ENCODE assay signal across 16 cellular contexts in the genomic region with DNA sequence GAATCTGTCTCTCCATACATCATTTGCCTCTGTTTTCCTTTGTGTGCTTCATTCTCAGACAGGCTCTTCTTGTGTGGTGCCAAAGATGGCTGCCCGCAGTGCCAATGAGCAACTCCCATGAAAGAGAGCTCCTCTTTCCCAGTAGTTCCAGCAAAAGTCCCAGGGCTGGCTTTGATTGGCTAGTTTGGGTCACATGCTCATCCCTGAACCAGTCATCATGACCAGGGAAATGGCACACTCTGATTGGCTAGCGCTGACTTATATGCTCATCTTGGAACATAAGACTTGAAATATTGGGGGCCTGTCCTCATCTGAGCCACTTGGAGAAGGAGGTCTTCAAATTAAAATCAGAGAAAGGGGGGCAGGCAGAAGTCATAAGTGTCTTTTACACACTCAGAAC.
DNase-seq lines count a peak whose midpoint lies in the region; ATAC-seq, FAIRE-seq and TF ChIP-seq lines count a peak whose summit lies in the region.
"Had no signal": no experiment of that assay in that cellular context is flagged by ENCODE, and none has a peak within 500 bp of the region (broad histone marks: within the 10 kb centered on the region; RNA-seq: fewer than 3 reads in every experiment).

No MANE protein-coding gene starts in this region.

- TF ChIP-seq RAD21 in IMR-90 (IDR thresholded peaks at IDR 0.05; ENCODE audit: low read length) (no peak), H1 (IDR thresholded peaks at IDR 0.05 in 1 of 2, conservative IDR thresholded peaks at IDR 0.05 in 1 of 2; ENCODE audit: low read depth in 2 of 2, low read length in 2 of 2) (no peak)

- H3K4me3 ChIP-seq in BE2C (ENCODE audit: low read depth, low read length) (no peak overlapping the region), IMR-90 (ENCODE audit: insufficient read depth, low read depth, low read length) (no peak overlapping the region), H1 (ENCODE audit: extremely low read depth in 1 of 4, insufficient read depth in 2 of 4, low read depth in 3 of 4, low read length in 4 of 4) (no peak overlapping the region), gastrocnemius medialis (no peak overlapping the region)
- H3K4me3 ChIP-seq: BLaER1 treated with 17β-estradiol and CSF1 and Interleukin-3, amounts not matched to agents 10 nM and 100 nM; GM23338 had no signal

- H3K18ac ChIP-seq in IMR-90 (ENCODE audit: low read depth, low read length) (no peak overlapping the region), H1 (ENCODE audit: extremely low read depth, low read length) (no peak overlapping the region)

- no peaks in the 10 kb centered on the region for H3K36me3 ChIP-seq in BE2C
- no peaks in the 10 kb centered on the region for H3K36me3 ChIP-seq in IMR-90 (ENCODE audit: control insufficient read depth, insufficient read depth, low read length)
- H3K36me3 ChIP-seq in H1 (ENCODE audit: control insufficient read depth in 2 of 4, insufficient read depth in 4 of 4, low read length in 3 of 4): no peaks in the 10 kb centered on the region
- H3K36me3 ChIP-seq in gastrocnemius medialis: no peaks in the 10 kb centered on the region
- H3K36me3 ChIP-seq: BLaER1 treated with 17β-estradiol and CSF1 and Interleukin-3, amounts not matched to agents 10 nM and 100 nM had no signal

- in situ Hi-C loops in IMR-90 (cut with MboI; ENCODE audit: low sequenced_read_pairs) (no loop called here), gastrocnemius medialis (cut with MboI; ENCODE audit: low sequenced_read_pairs in 4 of 4) (no loop called here)

- H2AK9ac ChIP-seq in IMR-90 (replicated peaks; ENCODE audit: low read depth, low read length, poor library complexity): no peak overlapping the region

- H3K27ac ChIP-seq in IMR-90 (ENCODE audit: insufficient read depth, low read length): no peak overlapping the region
- H3K27ac ChIP-seq in RWPE1: no peak overlapping the region
- no peak overlapping the region for H3K27ac ChIP-seq in H1 (ENCODE audit: low read depth, low read length)
- H3K27ac ChIP-seq in gastrocnemius medialis: no peak overlapping the region
- H3K27ac ChIP-seq: BLaER1 treated with 17β-estradiol and CSF1 and Interleukin-3, amounts not matched to agents 10 nM and 100 nM had no signal

- intact Hi-C loops in IMR-90 (cut with micrococcal nuclease) (no loop called here), gastrocnemius medialis (cut with DNase I; ENCODE audit: low total_unique reads) (no loop called here)

- H2BK120ac ChIP-seq in IMR-90 (ENCODE audit: low read depth, low read length) (no peak overlapping the region), H1 (replicated peaks; ENCODE audit: low read depth, low read length) (no peak overlapping the region)

- H3K4me2 ChIP-seq in IMR-90 (ENCODE audit: low read depth, low read length) (no peak overlapping the region), H1 (ENCODE audit: insufficient read depth in 1 of 2, low read depth in 2 of 2, low read length in 2 of 2) (no peak overlapping the region)
- H3K4me2 ChIP-seq: BLaER1 treated with 17β-estradiol and CSF1 and Interleukin-3, amounts not matched to agents 10 nM and 100 nM; GM23338 had no signal

- no peak overlapping the region for H2BK15ac ChIP-seq in IMR-90 (ENCODE audit: low read depth, low read length)
- H2BK15ac ChIP-seq in H1 (ENCODE audit: low read length): no peak overlapping the region

- POLR2A ChIA-PET in IMR-90 (lab: Charles Lee; ENCODE audit: unreplicated experiment) (no interaction called here), RWPE1 (lab: Yijun Ruan, JAX; ENCODE audit: low non-redundant PET) (no interaction called here), H1 (lab: Charles Lee; ENCODE audit: partially characterized antibody) (no interaction called here)

- no peak for TF ChIP-seq CTCF in BE2C (IDR thresholded peaks at IDR 0.05; ENCODE audit: low read depth, low read length)
- TF ChIP-seq CTCF in IMR-90 (conservative IDR thresholded peaks at IDR 0.05; ENCODE audit: low read depth, low read length): no peak
- no peak for TF ChIP-seq CTCF in RWPE1 (conservative IDR thresholded peaks at IDR 0.05; ENCODE audit: low read depth)
- no peak for TF ChIP-seq CTCF in H1 (IDR thresholded peaks at IDR 0.05; ENCODE audit: control extremely low read depth in 1 of 3, insufficient read depth in 1 of 3, low read depth in 1 of 3, low read length in 3 of 3)
- TF ChIP-seq CTCF in gastrocnemius medialis (IDR thresholded peaks at IDR 0.05 in 4 of 5, conservative IDR thresholded peaks at IDR 0.05 in 1 of 5): no peak

- H2BK20ac ChIP-seq in IMR-90 (ENCODE audit: low read depth, low read length) (no peak overlapping the region), H1 (ENCODE audit: low read length) (no peak overlapping the region)

- no peak overlapping the region for H3K4ac ChIP-seq in IMR-90 (ENCODE audit: low read depth, low read length)
- H3K4ac ChIP-seq in H1 (replicated peaks; ENCODE audit: insufficient read length, low read depth, low read length): no peak overlapping the region

- H2AFZ ChIP-seq in IMR-90 (replicated peaks; ENCODE audit: low read length, poor library complexity) (no peak overlapping the region), H1 (ENCODE audit: low read length) (no peak overlapping the region)
- H2AFZ ChIP-seq: GM23338 had no signal

- H4K20me1 ChIP-seq in IMR-90 (ENCODE audit: insufficient read depth, low read length) (no peaks in the 10 kb centered on the region), H1 (replicated peaks in 1 of 2; ENCODE audit: control insufficient read depth in 1 of 2, insufficient read depth in 2 of 2, low read length in 2 of 2) (no peaks in the 10 kb centered on the region)
- H4K20me1 ChIP-seq: BLaER1 treated with 17β-estradiol and CSF1 and Interleukin-3, amounts not matched to agents 10 nM and 100 nM had no signal

- dilution Hi-C loops in IMR-90 (cut with HindIII; ENCODE audit: low sequenced_read_pairs, unreplicated experiment): no loop called here

- H2BK5ac ChIP-seq in IMR-90 (ENCODE audit: low read depth, low read length, poor library complexity, severe bottlenecking) (no peak overlapping the region), H1 (ENCODE audit: low read depth, low read length) (no peak overlapping the region)

- H3K14ac ChIP-seq in IMR-90 (replicated peaks; ENCODE audit: low read depth, low read length) (no peak overlapping the region), H1 (ENCODE audit: insufficient read length) (no peak overlapping the region)

- no peak overlapping the region for H4K91ac ChIP-seq in IMR-90 (ENCODE audit: insufficient read depth, low read depth, low read length)
- no peak overlapping the region for H4K91ac ChIP-seq in H1 (replicated peaks; ENCODE audit: insufficient read length, low read length)

- no peak for FAIRE-seq in H1 (lab: Jason Lieb, UNC)

- BruUV-seq in IMR-90 (replicated peaks; lab: Mats Ljungman, UMichigan): no TSS peak

- no peaks in the 10 kb centered on the region for H3K23me2 ChIP-seq in H1 (ENCODE audit: low read depth, low read length)

- ATAC-seq in IMR-90 (ENCODE audit: low read depth): no peak
- ATAC-seq in HG03108 (IDR thresholded peaks at IDR 0.05; ENCODE audit: unreplicated experiment): no peak
- ATAC-seq in gastrocnemius medialis: no peak
- ATAC-seq: GM23338 had no signal

- H3K79me1 ChIP-seq in IMR-90 (ENCODE audit: low read depth in 1 of 2, low read length in 2 of 2): no peaks in the 10 kb centered on the region
- H3K79me1 ChIP-seq in H1 (ENCODE audit: low read depth, low read length): no peaks in the 10 kb centered on the region

- H2BK12ac ChIP-seq in H1 (ENCODE audit: low read depth, low read length): no peak overlapping the region

- no peaks in the 10 kb centered on the region for H3K9me1 ChIP-seq in IMR-90 (ENCODE audit: insufficient read depth, low read length)

- H2AK5ac ChIP-seq in IMR-90 (ENCODE audit: low read depth, low read length) (no peak overlapping the region), H1 (ENCODE audit: low read depth, low read length) (no peak overlapping the region)

- H3K23ac ChIP-seq in IMR-90 (ENCODE audit: low read depth, low read length) (no peak overlapping the region), H1 (ENCODE audit: insufficient read length) (no peak overlapping the region)

- H3K4me1 ChIP-seq in BE2C (peaks cover 10% of the 10 kb centered on the region), IMR-90 (ENCODE audit: control insufficient read depth, insufficient read depth, low read length) (no peaks in the 10 kb centered on the region), H1 (replicated peaks in 1 of 4; ENCODE audit: control insufficient read depth in 3 of 4, insufficient read depth in 4 of 4, low read length in 3 of 4) (no peaks in the 10 kb centered on the region), gastrocnemius medialis (peaks cover 11 to 13% of the 10 kb centered on the region in 2 donors)

- peak; percentile 38 for DNase-seq in BE2C
- no peak for DNase-seq in IMR-90
- peak; percentile 27 for DNase-seq in RWPE1 (ENCODE audit: low spot score)
- DNase-seq in H1 (ENCODE audit: low read depth in 1 of 2, low spot score in 2 of 2): no peak
- no peak for DNase-seq in stimulated activated CD4-positive, alpha-beta T cell treated with anti-CD3 and anti-CD28 coated beads, Interleukin-4, amount 100 ng/mL, for 1 hour
- DNase-seq in effector CD8-positive, alpha-beta T cell (lab: John Stamatoyannopoulos, UW): no peak
- no peak for DNase-seq in gastrocnemius medialis
- DNase-seq: AML-193; Calu3; CD4-positive, CD25-positive, alpha-beta regulatory T cell; DMS 273 treated with DMSO at 0.1 percent for 48 hours; DND-41; H9 had no signal

- CTCF ChIA-PET in IMR-90 (lab: Yijun Ruan, JAX): no interaction called here
- CTCF ChIA-PET in RWPE1 (lab: Yijun Ruan, JAX): interaction anchor here (0.5 to 0.7 kb wide), 3 partner anchors 10 to 286 kb away, joined by 3 read pairs; no protein-coding TSS in a partner anchor
- CTCF ChIA-PET in H1 (lab: Charles Lee; ENCODE audit: partially characterized antibody): interaction anchor here (0.6 to 3.0 kb wide), 11 partner anchors 8 to 194 kb away, joined by 3 to 14 read pairs (median 4); no protein-coding TSS in a partner anchor

- no peak overlapping the region for H3K9ac ChIP-seq in IMR-90 (ENCODE audit: low read depth, low read length)
- H3K9ac ChIP-seq in H1 (replicated peaks in 1 of 4; ENCODE audit: extremely low read depth in 1 of 4, low read depth in 3 of 4, low read length in 3 of 4): no peak overlapping the region
- H3K9ac ChIP-seq: BLaER1 treated with 17β-estradiol and CSF1 and Interleukin-3, amounts not matched to agents 10 nM and 100 nM had no signal

- TF ChIP-seq EP300 in H1 (IDR thresholded peaks at IDR 0.05; ENCODE audit: borderline replicate concordance in 1 of 2, low read depth in 2 of 2, low read length in 2 of 2): no peak

- H4K8ac ChIP-seq in IMR-90 (ENCODE audit: low read depth in 2 of 2, low read length in 2 of 2): no peak overlapping the region
- H4K8ac ChIP-seq in H1 (ENCODE audit: extremely low read depth, insufficient read depth, low read length): no peak overlapping the region

- H4K5ac ChIP-seq in IMR-90 (ENCODE audit: low read depth, low read length) (no peak overlapping the region), H1 (ENCODE audit: insufficient read length, low read depth, low read length) (no peak overlapping the region)

- no peak for TF ChIP-seq POLR2A in IMR-90 (IDR thresholded peaks at IDR 0.05; ENCODE audit: low read depth, low read length)
- no peak for TF ChIP-seq POLR2A in H1 (IDR thresholded peaks at IDR 0.05; ENCODE audit: control extremely low read depth in 1 of 2, low read depth in 2 of 2, low read length in 2 of 2)
- no peak for TF ChIP-seq POLR2A in gastrocnemius medialis (IDR thresholded peaks at IDR 0.05)

- H3K56ac ChIP-seq in IMR-90 (ENCODE audit: extremely low read depth, insufficient read depth, low read length): no peak overlapping the region
- no peak overlapping the region for H3K56ac ChIP-seq in H1 (replicated peaks; ENCODE audit: insufficient read length, low read depth, low read length)

- no peaks in the 10 kb centered on the region for H3K9me3 ChIP-seq in BE2C
- peaks cover 2% of the 10 kb centered on the region; the same call in 1 of the 2 replicates for H3K9me3 ChIP-seq in IMR-90 (ENCODE audit: control insufficient read depth, insufficient read depth, low read length)
- no peaks in the 10 kb centered on the region for H3K9me3 ChIP-seq in H1 (ENCODE audit: insufficient read depth in 2 of 2, low read depth in 1 of 2, low read length in 1 of 2)
- no peaks in the 10 kb centered on the region for H3K9me3 ChIP-seq in gastrocnemius medialis
- H3K9me3 ChIP-seq: BLaER1 treated with 17β-estradiol and CSF1 and Interleukin-3, amounts not matched to agents 10 nM and 100 nM had no signal

- H3K79me2 ChIP-seq in H1 (ENCODE audit: control insufficient read depth in 1 of 2, insufficient read depth in 2 of 2, low read length in 2 of 2): no peaks in the 10 kb centered on the region

- WGBS in IMR-90 (ENCODE audit: extremely low coverage in 2 of 2, insufficient read length in 1 of 2), 2 experiments: 20% methylated on average over 1 of the region's 2 CpGs; no CpG with 5 or more reads in 1 of the 2 experiments
- 78% methylated on average over 2 of the region's 2 CpGs; no CpG with 5 or more reads in 1 of the 2 experiments for WGBS in H1 (ENCODE audit: extremely low coverage in 1 of 2, insufficient coverage in 1 of 2, insufficient read length in 1 of 2, insufficient replicate concordance in 2 of 2, low coverage in 1 of 2, low lambda C conversion rate in 2 of 2, missing lambda C conversion rate in 1 of 2), 2 experiments

- H3K27me3 ChIP-seq in BE2C (no peaks in the 10 kb centered on the region), IMR-90 (ENCODE audit: control insufficient read depth, insufficient read depth, low read length) (peaks cover 19% of the 10 kb centered on the region), H1 (replicated peaks in 1 of 4; ENCODE audit: control insufficient read depth in 3 of 4, extremely low read depth in 1 of 4, insufficient read depth in 3 of 4, low read length in 3 of 4) (no peaks in the 10 kb centered on the region; a peak in 1 of 7 replicates), gastrocnemius medialis (no peaks in the 10 kb centered on the region)
- H3K27me3 ChIP-seq: BLaER1 treated with 17β-estradiol and CSF1 and Interleukin-3, amounts not matched to agents 10 nM and 100 nM had no signal

Comparison
In these comparisons a context has a peak if more than half of its experiments do, and no peak if none do; other contexts are left out.
1. DNase-seq: peak in BE2C (single experiment) and RWPE1 (single experiment); none in IMR-90 (single experiment), H1 (0 of 2), stimulated activated CD4-positive, alpha-beta T cell treated with anti-CD3 and anti-CD28 coated beads, Interleukin-4, amount 100 ng/mL, for 1 hour (single experiment), effector CD8-positive, alpha-beta T cell (single experiment) and gastrocnemius medialis (0 of 2).